Comparison of ENCODE assay signal across 1 cellular context in the genomic region with DNA sequence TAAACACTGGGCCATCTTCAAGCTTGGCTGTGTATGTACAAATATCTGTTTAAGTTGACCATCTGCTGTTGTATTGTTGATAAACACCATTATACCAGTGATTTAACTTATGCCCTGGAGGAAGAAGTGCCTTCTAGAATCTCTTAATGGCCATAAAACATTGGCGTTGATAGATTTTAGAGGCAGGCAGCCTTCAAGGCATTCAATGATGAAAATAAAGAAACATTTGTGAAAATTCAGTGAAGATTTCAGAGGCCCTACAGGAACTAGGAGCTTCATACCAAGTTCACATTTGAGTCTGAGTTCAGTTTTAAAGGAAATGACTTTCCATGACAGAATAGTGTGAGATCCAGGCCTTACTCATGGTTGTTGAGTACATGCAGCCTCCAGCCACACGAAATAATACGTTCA.
TF ChIP-seq lines count a peak whose summit lies in the region.

No MANE protein-coding gene starts in this region.

TF ChIP-seq in IMR-90, 13 proteins besides CTCF, POLR2A, EP300 and RAD21 (continued from another document):
- TF ChIP-seq CHD1 (IDR thresholded peaks at IDR 0.05; ENCODE audit: low read depth, low read length) (no peak), MXI1 (IDR thresholded peaks at IDR 0.05; ENCODE audit: borderline replicate concordance, low read depth, low read length) (no peak), MAFK (IDR thresholded peaks at IDR 0.05; ENCODE audit: low read depth, low read length) (no peak), NFE2L2 (IDR thresholded peaks at IDR 0.05; ENCODE audit: low read depth, low read length) (no peak), MAZ (IDR thresholded peaks at IDR 0.05; ENCODE audit: borderline replicate concordance, low read depth, low read length) (no peak), RCOR1 (IDR thresholded peaks at IDR 0.05; ENCODE audit: insufficient replicate concordance, low read length) (no peak), RFX5 (IDR thresholded peaks at IDR 0.05; ENCODE audit: low read depth, low read length) (no peak)
- TF ChIP-seq, protein P1, sequence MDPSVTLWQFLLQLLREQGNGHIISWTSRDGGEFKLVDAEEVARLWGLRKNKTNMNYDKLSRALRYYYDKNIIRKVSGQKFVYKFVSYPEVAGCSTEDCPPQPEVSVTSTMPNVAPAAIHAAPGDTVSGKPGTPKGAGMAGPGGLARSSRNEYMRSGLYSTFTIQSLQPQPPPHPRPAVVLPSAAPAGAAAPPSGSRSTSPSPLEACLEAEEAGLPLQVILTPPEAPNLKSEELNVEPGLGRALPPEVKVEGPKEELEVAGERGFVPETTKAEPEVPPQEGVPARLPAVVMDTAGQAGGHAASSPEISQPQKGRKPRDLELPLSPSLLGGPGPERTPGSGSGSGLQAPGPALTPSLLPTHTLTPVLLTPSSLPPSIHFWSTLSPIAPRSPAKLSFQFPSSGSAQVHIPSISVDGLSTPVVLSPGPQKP (IDR thresholded peaks at IDR 0.05; ENCODE audit: borderline replicate concordance, low read depth, low read length) = no peak
